Comparison of ENCODE assay signal across 16 cellular contexts in the genomic region with DNA sequence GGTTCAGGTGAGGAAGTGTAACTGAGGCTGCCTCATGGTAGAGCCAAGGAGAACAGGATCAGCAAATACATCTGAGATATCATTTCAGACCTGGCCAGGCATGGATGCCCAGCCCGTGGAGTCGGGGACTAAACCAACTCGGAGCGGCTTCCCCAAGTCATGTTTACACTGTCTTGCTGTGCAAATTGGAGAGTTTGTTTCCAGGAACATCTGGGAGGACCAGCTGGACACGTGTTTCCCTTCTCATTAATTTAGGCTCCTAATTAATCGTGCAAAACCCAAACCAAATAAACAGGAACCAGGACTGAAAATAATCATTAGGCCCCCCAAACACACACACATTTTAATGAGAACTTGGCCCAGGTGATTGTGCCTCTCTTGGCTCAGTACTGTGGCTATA.
"Had no signal": no experiment of that assay in that cellular context is flagged by ENCODE, and none has a peak within 500 bp of the region (broad histone marks: within the 10 kb centered on the region; RNA-seq: fewer than 3 reads in every experiment).

No MANE protein-coding gene starts in this region.

- H3K9me3 ChIP-seq: ovary had no signal

- H3K27me3 ChIP-seq: foreskin keratinocyte, hepatocyte, neural progenitor cell, ovary, right atrium auricular region had no signal

- H3K4me3 ChIP-seq: hepatocyte, left ventricle myocardium inferior, lower lobe of right lung, neural progenitor cell, ovary, right atrium auricular region had no signal

- ATAC-seq: foreskin keratinocyte, left cardiac atrium, lower lobe of right lung, natural killer cell had no signal

- H3K4me1 ChIP-seq: foreskin keratinocyte, left ventricle myocardium inferior, lower lobe of right lung, right atrium auricular region had no signal

- DNase-seq: dermis blood vessel endothelial cell; foreskin keratinocyte; kidney; left cardiac atrium; left ventricle myocardium inferior; lower lobe of right lung; natural killer cell; nucleus accumbens; ovary; small intestine; stimulated activated CD4-positive, alpha-beta T cell treated with anti-CD3 and anti-CD28 coated beads, Interleukin-2, amount 100 ng/mL, for 48 hours; stimulated activated naive CD4-positive, alpha-beta T cell treated with Interleukin-2 at 50 U/mL for 16 hours; trophoblast cell had no signal

- H3K36me3 ChIP-seq: left ventricle myocardium inferior, lower lobe of right lung, neural progenitor cell, ovary, right atrium auricular region had no signal

- H3K27ac ChIP-seq: foreskin keratinocyte, hepatocyte, left ventricle myocardium inferior, lower lobe of right lung, neural progenitor cell, ovary, right atrium auricular region had no signal
